In the genomic region with DNA sequence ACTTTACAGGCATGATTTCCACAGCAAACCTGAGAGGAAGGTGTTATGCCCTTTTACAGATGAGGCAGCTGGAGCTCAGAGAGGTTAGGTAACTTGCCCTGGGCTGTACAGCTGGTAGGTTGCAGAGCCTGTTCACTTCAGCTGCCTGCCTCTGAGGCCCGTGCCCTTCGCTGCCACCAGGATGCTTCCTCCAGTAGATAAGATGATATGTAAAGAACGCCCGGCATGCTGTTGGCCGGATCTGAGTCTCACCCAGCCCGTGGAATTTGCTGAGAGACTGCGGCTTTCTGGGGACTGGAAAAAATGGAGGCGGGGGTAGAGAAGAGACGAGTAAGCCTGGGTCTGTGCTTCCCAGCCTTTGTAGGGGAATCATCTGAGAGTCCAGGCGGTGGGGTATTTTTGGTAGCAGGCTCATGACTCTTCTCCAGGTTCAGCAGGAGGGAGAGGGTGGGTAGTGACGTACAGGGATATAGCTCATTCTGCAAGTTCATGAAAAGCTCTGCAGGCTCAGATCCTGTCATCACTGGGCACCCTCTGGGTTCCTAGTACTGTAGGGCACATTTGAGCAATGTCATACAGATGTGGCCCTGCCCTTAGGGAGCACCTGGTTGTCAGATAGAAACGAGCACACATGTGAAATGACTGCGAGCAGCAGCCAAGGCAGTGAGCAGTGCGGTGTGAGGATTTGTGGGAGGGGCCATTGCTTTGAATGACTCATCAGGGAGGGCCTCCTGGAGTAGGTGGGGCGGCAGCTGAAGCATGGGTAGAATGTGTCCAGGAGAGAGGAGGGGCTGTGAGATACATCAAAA, we compare ENCODE assay signal across 9 cellular contexts.
DNase-seq lines count a peak whose midpoint lies in the region; ATAC-seq and TF ChIP-seq lines count a peak whose summit lies in the region.
"Had no signal": no experiment of that assay in that cellular context is flagged by ENCODE, and none has a peak within 500 bp of the region (broad histone marks: within the 10 kb centered on the region; RNA-seq: fewer than 3 reads in every experiment).

No MANE protein-coding gene starts in this region.

- H3K36me3 Mint-ChIP-seq in endodermal cell (ENCODE audit: low read depth) = no peaks in the 10 kb centered on the region
- no peaks in the 10 kb centered on the region for H3K36me3 Mint-ChIP-seq in progenitor cell of endocrine pancreas (ENCODE audit: insufficient read depth)
- H3K36me3 Mint-ChIP-seq: naive B cell had no signal

- in situ Hi-C loops in GM13977 (cut with MboI; ENCODE audit: low pct_unique_long_range_greater_than_20kb, low sequenced_read_pairs, unreplicated experiment) = no loop called here

- H3K4me1 Mint-ChIP-seq in endodermal cell (peaks cover 36% of the 10 kb centered on the region), progenitor cell of endocrine pancreas (ENCODE audit: low read depth) (peaks cover 36% of the 10 kb centered on the region)
- H3K4me1 Mint-ChIP-seq: naive B cell had no signal

- no peak overlapping the region for H3K4me3 Mint-ChIP-seq in endodermal cell
- H3K4me3 Mint-ChIP-seq in progenitor cell of endocrine pancreas (ENCODE audit: low read depth) = no peak overlapping the region

- H3K4me3 ChIP-seq in endodermal cell (ENCODE audit: low read length) (no peak overlapping the region), tibial nerve (no peak overlapping the region)

- peak; percentile 34 for TF ChIP-seq CTCF in endodermal cell (conservative IDR thresholded peaks at IDR 0.05)
- TF ChIP-seq CTCF in progenitor cell of endocrine pancreas (IDR thresholded peaks at IDR 0.05; ENCODE audit: unreplicated experiment) = no peak
- no peak for TF ChIP-seq CTCF in GM13977 (IDR thresholded peaks at IDR 0.05; ENCODE audit: extremely low read depth, insufficient read depth, missing control alignments)
- TF ChIP-seq CTCF in tibial nerve (IDR thresholded peaks at IDR 0.05) = no peak

- TF ChIP-seq POLR2A in tibial nerve (IDR thresholded peaks at IDR 0.05) = no peak

- 58 to 68% methylated on average over 11 to 15 of the region's 15 CpGs for WGBS in endodermal cell (ENCODE audit: insufficient coverage in 1 of 2, insufficient read length in 1 of 2), 2 experiments
- WGBS in tibial nerve, 2 donors = 70 to 76% methylated on average over 15 of the region's 15 CpGs

- TF ChIP-seq EP300 in tibial nerve (IDR thresholded peaks at IDR 0.05) = no peak

- no peak overlapping the region for H3K27ac ChIP-seq in endodermal cell (ENCODE audit: low read depth, low read length)
- H3K27ac ChIP-seq in tibial nerve = no peak overlapping the region

- H3K9me3 Mint-ChIP-seq in endodermal cell = no peaks in the 10 kb centered on the region
- no peaks in the 10 kb centered on the region for H3K9me3 Mint-ChIP-seq in progenitor cell of endocrine pancreas (ENCODE audit: low read depth)
- H3K9me3 Mint-ChIP-seq: naive B cell had no signal

- H3K4me1 ChIP-seq in endodermal cell (ENCODE audit: control insufficient read depth, insufficient read depth, low read length) = peaks cover 9% of the 10 kb centered on the region
- peaks cover 0 to 26% (median under 1%) of the 10 kb centered on the region in 4 donors for H3K4me1 ChIP-seq in tibial nerve

- no peak overlapping the region for H3K9ac ChIP-seq in endodermal cell (ENCODE audit: extremely low read depth, low read length, poor library complexity, severe bottlenecking)

- no peak for ATAC-seq in GM19455 (IDR thresholded peaks at IDR 0.05; ENCODE audit: unreplicated experiment)

- H3K9me3 ChIP-seq in endodermal cell (ENCODE audit: control insufficient read depth, low read length) (no peaks in the 10 kb centered on the region), tibial nerve (no peaks in the 10 kb centered on the region)

- peak overlapping the region; percentile 83 for H3K27ac Mint-ChIP-seq in endodermal cell
- H3K27ac Mint-ChIP-seq in progenitor cell of endocrine pancreas = peak overlapping the region; percentile 11

- DNase-seq in NCI-H1417 (lab: John Stamatoyannopoulos, UW) (peak in 2 of 3 experiments; percentile 34 to 59), NCI-H1417 treated with DMSO at 0.1 percent for 48 hours (lab: John Stamatoyannopoulos, UW) (no peak), NCI-H226 (peak; percentile 82), endodermal cell (peak; percentile 94), progenitor cell of endocrine pancreas (ENCODE audit: low spot score, unreplicated experiment) (no peak), GM13977 (ENCODE audit: low spot score) (no peak), tibial nerve (ENCODE audit: low spot score in 2 of 2) (no peak)
- DNase-seq: naive B cell had no signal

- no peaks in the 10 kb centered on the region for H3K27me3 ChIP-seq in endodermal cell (ENCODE audit: control insufficient read depth, insufficient read depth, low read length, poor library complexity, severe bottlenecking)
- no peaks in the 10 kb centered on the region for H3K27me3 ChIP-seq in tibial nerve

- H3K27me3 Mint-ChIP-seq in endodermal cell (ENCODE audit: insufficient read depth) (no peaks in the 10 kb centered on the region), progenitor cell of endocrine pancreas (peaks cover 13% of the 10 kb centered on the region)

- H3K36me3 ChIP-seq in endodermal cell (ENCODE audit: control insufficient read depth, insufficient read depth, low read length) (no peaks in the 10 kb centered on the region), tibial nerve (no peaks in the 10 kb centered on the region)

Comparison
In these comparisons a context has a peak if more than half of its experiments do, and no peak if none do; other contexts are left out.
1. DNase-seq: peak in NCI-H1417 (2 of 3), NCI-H226 (single experiment) and endodermal cell (single experiment); none in NCI-H1417 treated with DMSO at 0.1 percent for 48 hours (single experiment), progenitor cell of endocrine pancreas (single experiment), GM13977 (single experiment) and tibial nerve (0 of 2).